Comparison of ENCODE assay signal across 14 cellular contexts in the genomic region with DNA sequence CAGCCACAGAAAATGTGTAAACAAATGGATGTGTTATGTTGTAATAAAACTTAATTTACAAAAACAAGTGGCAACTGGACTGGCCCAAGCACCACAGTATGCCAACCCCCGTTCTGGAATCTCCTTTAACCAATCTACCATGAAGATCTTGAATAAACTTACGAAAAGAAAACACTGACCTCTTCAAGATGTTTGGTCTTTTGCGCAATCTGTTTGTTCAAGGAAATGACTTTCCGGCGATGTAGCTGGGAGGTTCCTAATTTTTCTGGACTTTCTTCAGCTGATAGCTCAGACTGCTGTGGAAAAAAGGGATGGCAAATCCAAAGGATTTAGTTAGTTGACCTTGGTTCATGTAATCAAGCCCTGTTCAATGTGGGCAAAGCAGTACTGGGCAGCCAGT. TPM values are rescaled to one million over a fixed set of nuclear protein-coding genes. Genes with fewer than 3 reads are reported as not detected.
A peak's percentile ranks its signal among the peaks of the same experiment; 100 is the strongest.
DNase-seq lines count a peak whose midpoint lies in the region; ATAC-seq, FAIRE-seq and TF ChIP-seq lines count a peak whose summit lies in the region.
"Had no signal": no experiment of that assay in that cellular context is flagged by ENCODE, and none has a peak within 500 bp of the region (broad histone marks: within the 10 kb centered on the region; RNA-seq: fewer than 3 reads in every experiment).

No MANE protein-coding gene starts in this region.

- H3K27me3 ChIP-seq in K562 (ENCODE audit: control insufficient read depth in 2 of 2, insufficient read depth in 2 of 2, low read length in 2 of 2) (no peaks in the 10 kb centered on the region), hepatocyte (no peaks in the 10 kb centered on the region), upper lobe of left lung (no peaks in the 10 kb centered on the region)

- intact Hi-C loops in K562 (cut with micrococcal nuclease), result no loop called here
- intact Hi-C loops in activated T-helper 1 cell treated with anti-CD3 and anti-CD28 coated beads, Interleukin-12 subunit alpha, Interleukin-12 subunit beta, Interleukin-2, Interleukin-4 antibody, amounts not matched to agents 30 ng/mL and 10 ng/mL and 1 ng/mL, durations not matched to agents 14 hours and 24 hours and 36 hours (cut with micrococcal nuclease), result loop anchor here (5.0 kb wide), 1 partner anchor 44 kb away; no protein-coding TSS in a partner anchor

- POLR2A ChIA-PET in K562 (lab: Yijun Ruan, JAX), result interaction anchor here (1.1 kb wide), 1 partner anchor 10 kb away, joined by 3 read pairs; no protein-coding TSS in a partner anchor

- peaks cover 46% of the 10 kb centered on the region for H3K36me3 Mint-ChIP-seq in activated T-helper 1 cell treated with anti-CD3 and anti-CD28 coated beads, Interleukin-12 subunit alpha, Interleukin-12 subunit beta, Interleukin-2, Interleukin-4 antibody, amounts not matched to agents 30 ng/mL and 10 ng/mL and 1 ng/mL, durations not matched to agents 14 hours and 24 hours and 36 hours (ENCODE audit: low read depth)

- H3K4me2 ChIP-seq in K562 (ENCODE audit: insufficient read depth, low read length) (no peak overlapping the region), hepatocyte (no peak overlapping the region)

- H3K9me2 ChIP-seq in hepatocyte (replicated peaks; ENCODE audit: insufficient read depth), result no peaks in the 10 kb centered on the region

- no peaks in the 10 kb centered on the region; the same call in 1 of the 2 replicates for H4K20me1 ChIP-seq in K562 (replicated peaks; ENCODE audit: control insufficient read depth, insufficient read depth, low read length)
- H4K20me1 ChIP-seq in hepatocyte (ENCODE audit: insufficient read depth, poor library complexity, severe bottlenecking), result no peaks in the 10 kb centered on the region

- no peaks in the 10 kb centered on the region for H3K79me2 ChIP-seq in K562 (ENCODE audit: control insufficient read depth, insufficient read depth, low read length)
- no peaks in the 10 kb centered on the region for H3K79me2 ChIP-seq in hepatocyte

- TF ChIP-seq CTCF in K562 (IDR thresholded peaks at IDR 0.05 in 2 of 3, conservative IDR thresholded peaks at IDR 0.05 in 1 of 3; ENCODE audit: insufficient read depth in 2 of 3, low read depth in 1 of 3, low read length in 3 of 3) (no peak), hepatocyte (IDR thresholded peaks at IDR 0.05; ENCODE audit: poor library complexity) (no peak), upper lobe of left lung (IDR thresholded peaks at IDR 0.05) (no peak)

- H3K27ac ChIP-seq in K562 (ENCODE audit: extremely low read depth, low read depth, low read length) (no peak overlapping the region), hepatocyte (peak overlapping the region; percentile 57), upper lobe of left lung (peak overlapping the region in 3 of 4 donors; percentile 20 to 71 (median 24))

- no TSS peak for BruUV-seq in K562 (replicated peaks; lab: Mats Ljungman, UMichigan)

- DNase-seq in DMS53 (lab: John Stamatoyannopoulos, UW), result peak; percentile 6
- DNase-seq in DMS53 treated with DMSO at 0.1 percent for 48 hours (lab: John Stamatoyannopoulos, UW; ENCODE audit: unreplicated experiment), result no peak
- DNase-seq in K562 (ENCODE audit: extremely low read depth in 1 of 4, low spot score in 3 of 4), result no peak
- DNase-seq in hepatocyte (ENCODE audit: low spot score), result peak; percentile 43
- peak in 1 of 2 donors; percentile 51 for DNase-seq in upper lobe of left lung
- DNase-seq in stimulated activated naive CD8-positive, alpha-beta T cell treated with anti-CD3 and anti-CD28 coated beads, Interleukin-15, amount 100 ng/mL, for 72 hours, result no peak
- no peak for DNase-seq in activated T-helper 1 cell treated with anti-CD3 and anti-CD28 coated beads, Interleukin-12 subunit alpha, Interleukin-12 subunit beta, Interleukin-2, Interleukin-4 antibody, amounts not matched to agents 30 ng/mL and 10 ng/mL and 1 ng/mL, durations not matched to agents 14 hours and 24 hours and 36 hours (ENCODE audit: low spot score)
- DNase-seq: activated CD8-positive, alpha-beta memory T cell treated with anti-CD3 and anti-CD28 coated beads, Interleukin-2, amount 10 ng/mL, durations not matched to agents 7 days and 5 days; NCI-H2029 treated with DMSO at 0.1 percent for 48 hours; stimulated activated naive CD4-positive, alpha-beta T cell; T1000 had no signal

- in situ Hi-C loops in K562 (cut with MboI), result no loop called here

- WGBS in K562 (ENCODE audit: insufficient coverage, low coverage, missing lambda C conversion rate), result 96% methylated on average over 5 of the region's 5 CpGs
- 49% methylated on average over 5 of the region's 5 CpGs for WGBS in hepatocyte (ENCODE audit: low lambda C conversion rate, missing lambda C conversion rate)
- WGBS in upper lobe of left lung, 2 donors, result 48 to 70% methylated on average over 5 of the region's 5 CpGs

- no peaks in the 10 kb centered on the region for H3K4me1 ChIP-seq in K562 (replicated peaks in 1 of 2; ENCODE audit: control insufficient read depth in 2 of 2, insufficient read depth in 2 of 2, low read length in 2 of 2)
- H3K4me1 ChIP-seq in hepatocyte (ENCODE audit: insufficient read depth), result peaks cover 14% of the 10 kb centered on the region
- H3K4me1 ChIP-seq in upper lobe of left lung, result peaks cover 0 to 14% (median 5%) of the 10 kb centered on the region in 4 donors

- H3K4me3 Mint-ChIP-seq in stimulated activated naive CD8-positive, alpha-beta T cell treated with anti-CD3 and anti-CD28 coated beads, Interleukin-15, amount 100 ng/mL, for 72 hours, result no peak overlapping the region
- H3K4me3 Mint-ChIP-seq in activated T-helper 1 cell treated with anti-CD3 and anti-CD28 coated beads, Interleukin-12 subunit alpha, Interleukin-12 subunit beta, Interleukin-2, Interleukin-4 antibody, amounts not matched to agents 30 ng/mL and 10 ng/mL and 1 ng/mL, durations not matched to agents 14 hours and 24 hours and 36 hours, result no peak overlapping the region
- H3K4me3 Mint-ChIP-seq: activated CD8-positive, alpha-beta memory T cell treated with anti-CD3 and anti-CD28 coated beads, Interleukin-2, amount 10 ng/mL, durations not matched to agents 7 days and 5 days had no signal

- no peak overlapping the region for H3K4me3 ChIP-seq in K562
- no peak overlapping the region for H3K4me3 ChIP-seq in hepatocyte
- no peak overlapping the region for H3K4me3 ChIP-seq in upper lobe of left lung

- TF ChIP-seq RAD21 in K562 (CRISPR knock-in tag; conservative IDR thresholded peaks at IDR 0.05 in 1 of 2, IDR thresholded peaks at IDR 0.05 in 1 of 2), result no peak

- no peaks in the 10 kb centered on the region for H3K9me3 Mint-ChIP-seq in stimulated activated naive CD8-positive, alpha-beta T cell treated with anti-CD3 and anti-CD28 coated beads, Interleukin-15, amount 100 ng/mL, for 72 hours
- no peaks in the 10 kb centered on the region for H3K9me3 Mint-ChIP-seq in activated T-helper 1 cell treated with anti-CD3 and anti-CD28 coated beads, Interleukin-12 subunit alpha, Interleukin-12 subunit beta, Interleukin-2, Interleukin-4 antibody, amounts not matched to agents 30 ng/mL and 10 ng/mL and 1 ng/mL, durations not matched to agents 14 hours and 24 hours and 36 hours

- peak overlapping the region in 1 of 2 donors; percentile 50 for H3K27ac Mint-ChIP-seq in stimulated activated naive CD8-positive, alpha-beta T cell treated with anti-CD3 and anti-CD28 coated beads, Interleukin-15, amount 100 ng/mL, for 72 hours
- no peak overlapping the region for H3K27ac Mint-ChIP-seq in activated T-helper 1 cell treated with anti-CD3 and anti-CD28 coated beads, Interleukin-12 subunit alpha, Interleukin-12 subunit beta, Interleukin-2, Interleukin-4 antibody, amounts not matched to agents 30 ng/mL and 10 ng/mL and 1 ng/mL, durations not matched to agents 14 hours and 24 hours and 36 hours
- H3K27ac Mint-ChIP-seq: activated CD8-positive, alpha-beta memory T cell treated with anti-CD3 and anti-CD28 coated beads, Interleukin-2, amount 10 ng/mL, durations not matched to agents 7 days and 5 days had no signal

- H3K9ac ChIP-seq in K562 (ENCODE audit: insufficient read depth in 1 of 2, low read depth in 2 of 2, low read length in 2 of 2), result no peak overlapping the region

- CTCF ChIA-PET in K562 (lab: Yijun Ruan, JAX; ENCODE audit: low intra/inter-chr PET ratio), result no interaction called here

- TF ChIP-seq EP300 in K562 (IDR thresholded peaks at IDR 0.05; ENCODE audit: low read length), result no peak
- peak in 2 of 4 donors; percentile 23 to 51 for TF ChIP-seq EP300 in upper lobe of left lung (IDR thresholded peaks at IDR 0.05)

- no peak for TF ChIP-seq POLR2A in K562 (conservative IDR thresholded peaks at IDR 0.05)
- TF ChIP-seq POLR2A in upper lobe of left lung (IDR thresholded peaks at IDR 0.05), result no peak

- H3K9me1 ChIP-seq in K562 (ENCODE audit: control insufficient read depth, insufficient read depth, low read length), result no peaks in the 10 kb centered on the region

- peaks cover 76% of the 10 kb centered on the region; the same call in 2 of the 3 replicates for H3K36me3 ChIP-seq in K562 (ENCODE audit: control insufficient read depth, insufficient read depth, low read length)
- H3K36me3 ChIP-seq in hepatocyte (replicated peaks; ENCODE audit: insufficient read depth, low read depth), result no peaks in the 10 kb centered on the region
- peaks cover 0 to 78% (median 31%) of the 10 kb centered on the region in 4 donors for H3K36me3 ChIP-seq in upper lobe of left lung

- ATAC-seq in K562, result no peak
- peak; percentile 57 to 87 for ATAC-seq in upper lobe of left lung (ENCODE audit: low FRiP score in 2 of 2)
- ATAC-seq in GM19397 (IDR thresholded peaks at IDR 0.05; ENCODE audit: unreplicated experiment), result no peak
- ATAC-seq in stimulated activated naive CD8-positive, alpha-beta T cell treated with anti-CD3 and anti-CD28 coated beads, Interleukin-15, amount 100 ng/mL, for 72 hours, result no peak
- ATAC-seq: activated CD8-positive, alpha-beta memory T cell treated with anti-CD3 and anti-CD28 coated beads, Interleukin-2, amount 10 ng/mL, durations not matched to agents 7 days and 5 days had no signal

- no peaks in the 10 kb centered on the region for H3K4me1 Mint-ChIP-seq in stimulated activated naive CD8-positive, alpha-beta T cell treated with anti-CD3 and anti-CD28 coated beads, Interleukin-15, amount 100 ng/mL, for 72 hours
- H3K4me1 Mint-ChIP-seq in activated T-helper 1 cell treated with anti-CD3 and anti-CD28 coated beads, Interleukin-12 subunit alpha, Interleukin-12 subunit beta, Interleukin-2, Interleukin-4 antibody, amounts not matched to agents 30 ng/mL and 10 ng/mL and 1 ng/mL, durations not matched to agents 14 hours and 24 hours and 36 hours (ENCODE audit: low read depth), result no peaks in the 10 kb centered on the region
- H3K4me1 Mint-ChIP-seq: activated CD8-positive, alpha-beta memory T cell treated with anti-CD3 and anti-CD28 coated beads, Interleukin-2, amount 10 ng/mL, durations not matched to agents 7 days and 5 days had no signal

- no peak overlapping the region for H2AFZ ChIP-seq in K562 (ENCODE audit: low read depth, low read length)
- no peak overlapping the region for H2AFZ ChIP-seq in hepatocyte

- no peak for FAIRE-seq in K562 (lab: Jason Lieb, UNC)
- FAIRE-seq: A204.1, GM18507 had no signal

- H3K27me3 Mint-ChIP-seq in stimulated activated naive CD8-positive, alpha-beta T cell treated with anti-CD3 and anti-CD28 coated beads, Interleukin-15, amount 100 ng/mL, for 72 hours, result no peaks in the 10 kb centered on the region
- H3K27me3 Mint-ChIP-seq in activated T-helper 1 cell treated with anti-CD3 and anti-CD28 coated beads, Interleukin-12 subunit alpha, Interleukin-12 subunit beta, Interleukin-2, Interleukin-4 antibody, amounts not matched to agents 30 ng/mL and 10 ng/mL and 1 ng/mL, durations not matched to agents 14 hours and 24 hours and 36 hours (ENCODE audit: insufficient read depth), result no peaks in the 10 kb centered on the region
- H3K27me3 Mint-ChIP-seq: activated CD8-positive, alpha-beta memory T cell treated with anti-CD3 and anti-CD28 coated beads, Interleukin-2, amount 10 ng/mL, durations not matched to agents 7 days and 5 days had no signal

- no peaks in the 10 kb centered on the region for H3K9me3 ChIP-seq in K562 (replicated peaks; ENCODE audit: control insufficient read depth, insufficient read depth, low read depth, low read length)
- no peaks in the 10 kb centered on the region for H3K9me3 ChIP-seq in hepatocyte (ENCODE audit: low read depth)
- no peaks in the 10 kb centered on the region for H3K9me3 ChIP-seq in upper lobe of left lung

RNA-seq across cellular contexts. Expression of a gene that starts 55.7 kb away (rescaled TPM):
- 33.4 and 55.4 TPM in 2 replicates for total RNA-seq in K562 (2011; cell fraction: chromatin; rRNA removed; ENCODE audit: low replicate concordance)
- total RNA-seq in K562 (2011; cell fraction: nucleolus; rRNA removed), result 16.0 and 23.0 TPM in 2 replicates
- 29.9 TPM in 2 replicates for total RNA-seq in K562 (2011; cell fraction: nucleoplasm; rRNA removed)
- total RNA-seq in K562 (2014; rRNA removed) (9.6 and 10.8 TPM in 2 replicates), K562 (2014; rRNA removed; fragmentation: Illumina TruSeq; extraction: Trizol) (12.4 and 12.7 TPM in 2 replicates), K562 (2015; rRNA removed; fragmentation: Illumina TruSeq; extraction: Trizol) (19.3 and 20.7 TPM in 2 replicates), K562 (2021) (11.1 and 14.1 TPM in 2 replicates), hepatocyte (23.0 and 37.4 TPM in 2 replicates), upper lobe of left lung (100 to 1,000 TPM in 1 of 6 donors, 10 to 100 TPM in 5; 19.6 to 141 (median 38.8) TPM)
- polyA plus RNA-seq in K562 (2011; rRNA removed) (13.7 and 22.8 TPM in 2 replicates), K562 (2014; fragmentation: Illumina TruSeq; extraction: Trizol) (11.3 and 15.3 TPM in 2 replicates), K562 (2014; fragmentation: Nextera tagmentation; extraction: Ambion mirVana) (1 to 10 TPM; 3.3 to 3.6 TPM), K562 (2014; rRNA removed) (11.6 and 12.2 TPM in 2 replicates), hepatocyte (13.2 and 16.8 TPM in 2 replicates)
- polyA plus RNA-seq in K562 (2011; cell fraction: cytosol; rRNA removed), result 4.3 and 9.2 TPM in 2 replicates
- 94.9 and 129 TPM in 2 replicates for polyA plus RNA-seq in K562 (2011; cell fraction: nucleus; rRNA removed)
- 8.9 and 11.6 TPM in 2 replicates for polyA plus RNA-seq in K562 (2012)
- polyA minus RNA-seq in K562 (2011; rRNA and poly(A)+ RNA removed), result 11.7 and 21.5 TPM in 2 replicates
- 6.0 and 6.9 TPM in 2 replicates for polyA minus RNA-seq in K562 (2011; cell fraction: cytosol; rRNA and poly(A)+ RNA removed)
- 27.1 and 60.1 TPM in 2 replicates for polyA minus RNA-seq in K562 (2011; cell fraction: nucleus; rRNA and poly(A)+ RNA removed)
- 33.3 and 34.4 TPM in 2 replicates for total RNA-seq in activated T-helper 1 cell treated with anti-CD3 and anti-CD28 coated beads, Interleukin-12 subunit alpha, Interleukin-12 subunit beta, Interleukin-2, Interleukin-4 antibody, amounts not matched to agents 30 ng/mL and 10 ng/mL and 1 ng/mL, durations not matched to agents 14 hours and 24 hours and 36 hours

Comparison
In these comparisons a context has a peak if more than half of its experiments do, and no peak if none do; other contexts are left out.
1. DNase-seq: peak in DMS53 (single experiment) and hepatocyte (single experiment); none in DMS53 treated with DMSO at 0.1 percent for 48 hours (single experiment), K562 (0 of 4), stimulated activated naive CD8-positive, alpha-beta T cell treated with anti-CD3 and anti-CD28 coated beads, Interleukin-15, amount 100 ng/mL, for 72 hours (0 of 2) and activated T-helper 1 cell treated with anti-CD3 and anti-CD28 coated beads, Interleukin-12 subunit alpha, Interleukin-12 subunit beta, Interleukin-2, Interleukin-4 antibody, amounts not matched to agents 30 ng/mL and 10 ng/mL and 1 ng/mL, durations not matched to agents 14 hours and 24 hours and 36 hours (single experiment).
2. ATAC-seq: peak in upper lobe of left lung (2 of 2); none in K562 (single experiment), GM19397 (single experiment) and stimulated activated naive CD8-positive, alpha-beta T cell treated with anti-CD3 and anti-CD28 coated beads, Interleukin-15, amount 100 ng/mL, for 72 hours (single experiment).